8 cellular contexts compared by ENCODE assay signal in the genomic region with DNA sequence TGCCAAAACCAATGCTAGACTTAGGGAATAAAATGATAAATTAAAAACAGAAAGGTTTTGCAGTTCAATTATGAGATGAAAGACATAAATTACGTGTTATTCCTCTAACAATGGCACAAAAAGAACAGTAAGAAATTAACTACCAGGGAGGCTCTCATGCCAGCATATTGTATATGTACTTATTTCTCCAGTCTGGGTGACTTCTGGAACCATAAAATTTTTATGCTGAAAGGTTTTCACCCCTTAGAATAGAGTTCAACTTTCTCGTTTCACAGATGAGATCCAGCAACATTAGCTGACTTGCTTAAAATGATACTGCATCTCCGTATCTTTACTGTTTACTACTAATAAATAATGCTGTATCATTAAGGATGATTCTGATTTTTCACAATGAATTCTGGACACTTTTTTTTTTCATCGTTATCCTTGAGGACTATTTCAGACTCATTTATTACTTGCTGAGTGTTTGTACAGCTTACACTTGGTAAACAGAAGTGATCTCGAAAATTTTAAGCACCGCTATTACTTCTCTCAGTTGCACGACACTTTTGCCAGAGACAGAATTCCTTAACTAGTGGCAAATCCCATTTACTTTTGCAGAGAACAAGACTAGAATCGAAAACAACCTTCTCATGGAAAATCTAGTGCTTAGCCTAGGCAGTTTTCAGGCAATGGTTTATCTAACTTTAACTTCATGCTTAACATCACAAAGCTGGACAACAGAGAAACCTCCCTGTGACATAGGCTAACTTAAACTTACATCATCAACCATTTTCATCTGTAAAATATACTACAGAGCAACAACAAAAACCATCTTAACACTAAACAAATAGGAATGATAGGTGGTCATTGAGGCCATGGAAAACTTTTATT. TPM values are rescaled to one million over a fixed set of nuclear protein-coding genes. Genes with fewer than 3 reads are reported as not detected.
DNase-seq lines count a peak whose midpoint lies in the region; ATAC-seq and TF ChIP-seq lines count a peak whose summit lies in the region.

No MANE protein-coding gene starts in this region.

- peak overlapping the region; percentile 30 to 61 for H3K4me3 ChIP-seq in left lung
- peak overlapping the region in 3 of 4 donors; percentile 43 to 66 (median 57) for H3K4me3 ChIP-seq in upper lobe of left lung

- H3K36me3 Mint-ChIP-seq in activated naive CD4-positive, alpha-beta T cell treated with anti-CD3 and anti-CD28 coated beads, Interleukin-2, amount 50 U/mL, for 24 hours: peaks cover 26% of the 10 kb centered on the region
- peaks cover 10 to 40% of the 10 kb centered on the region in 2 donors for H3K36me3 Mint-ChIP-seq in activated naive CD4-positive, alpha-beta T cell treated with anti-CD3 and anti-CD28 coated beads, Interleukin-2, amount 50 U/mL, for 72 hours
- peaks cover 61% of the 10 kb centered on the region for H3K36me3 Mint-ChIP-seq in activated naive CD8-positive, alpha-beta T cell treated with anti-CD3 and anti-CD28 coated beads, Interleukin-2, amount 50 U/mL, for 24 hours (ENCODE audit: low read depth)

- H3K4me1 Mint-ChIP-seq in activated naive CD4-positive, alpha-beta T cell treated with anti-CD3 and anti-CD28 coated beads, Interleukin-2, amount 50 U/mL, for 24 hours: peaks cover 46% of the 10 kb centered on the region
- H3K4me1 Mint-ChIP-seq in activated naive CD8-positive, alpha-beta T cell treated with anti-CD3 and anti-CD28 coated beads, Interleukin-2, amount 50 U/mL, for 24 hours: peaks cover 53% of the 10 kb centered on the region

- no peak for DNase-seq in activated naive CD4-positive, alpha-beta T cell treated with anti-CD3 and anti-CD28 coated beads, Interleukin-2, amount 50 U/mL, for 72 hours (ENCODE audit: low spot score in 2 of 2)
- DNase-seq in activated naive CD8-positive, alpha-beta T cell treated with anti-CD3 and anti-CD28 coated beads, Interleukin-2, amount 50 U/mL, for 24 hours: no peak
- DNase-seq in left lung (no peak), upper lobe of left lung (no peak), NCI-H82 treated with DMSO at 0.1 percent for 48 hours (lab: John Stamatoyannopoulos, UW; ENCODE audit: unreplicated experiment) (no peak), NCI-H774 (lab: John Stamatoyannopoulos, UW) (no peak)

- no peaks in the 10 kb centered on the region for H3K9me3 ChIP-seq in left lung
- H3K9me3 ChIP-seq in upper lobe of left lung: no peaks in the 10 kb centered on the region

- H3K4me1 ChIP-seq in left lung (peaks cover 35 to 53% of the 10 kb centered on the region in 2 donors), upper lobe of left lung (peaks cover 36 to 49% (median 43%) of the 10 kb centered on the region in 4 donors)

- no peak for TF ChIP-seq EP300 in upper lobe of left lung (IDR thresholded peaks at IDR 0.05)

- H3K27me3 Mint-ChIP-seq in activated naive CD4-positive, alpha-beta T cell treated with anti-CD3 and anti-CD28 coated beads, Interleukin-2, amount 50 U/mL, for 24 hours: no peaks in the 10 kb centered on the region
- H3K27me3 Mint-ChIP-seq in activated naive CD8-positive, alpha-beta T cell treated with anti-CD3 and anti-CD28 coated beads, Interleukin-2, amount 50 U/mL, for 24 hours: no peaks in the 10 kb centered on the region

- peak overlapping the region; percentile 61 to 69 for H3K27ac ChIP-seq in left lung
- H3K27ac ChIP-seq in upper lobe of left lung: peak overlapping the region in 3 of 4 donors; percentile 37 to 77 (median 52)

- H3K27ac Mint-ChIP-seq in activated naive CD4-positive, alpha-beta T cell treated with anti-CD3 and anti-CD28 coated beads, Interleukin-2, amount 50 U/mL, for 24 hours: peak overlapping the region; percentile 80
- H3K27ac Mint-ChIP-seq in activated naive CD4-positive, alpha-beta T cell treated with anti-CD3 and anti-CD28 coated beads, Interleukin-2, amount 50 U/mL, for 72 hours: peak overlapping the region in 1 of 2 donors; percentile 91
- peak overlapping the region; percentile 88 for H3K27ac Mint-ChIP-seq in activated naive CD8-positive, alpha-beta T cell treated with anti-CD3 and anti-CD28 coated beads, Interleukin-2, amount 50 U/mL, for 24 hours

- ATAC-seq in activated naive CD4-positive, alpha-beta T cell treated with anti-CD3 and anti-CD28 coated beads, Interleukin-2, amount 50 U/mL, for 72 hours: no peak
- ATAC-seq in activated naive CD8-positive, alpha-beta T cell treated with anti-CD3 and anti-CD28 coated beads, Interleukin-2, amount 50 U/mL, for 24 hours: no peak
- ATAC-seq in left lung (peak; percentile 16), upper lobe of left lung (ENCODE audit: low FRiP score in 2 of 2) (no peak)
- ATAC-seq in activated CD4-positive, CD25-positive, alpha-beta regulatory T cell treated with anti-CD3 and anti-CD28 coated beads, Interleukin-2, amount 50 U/mL, for 24 hours: no peak

- WGBS in upper lobe of left lung, 2 donors: 12 to 18% methylated on average over 8 of the region's 8 CpGs

- H3K36me3 ChIP-seq in left lung (peaks cover 6 to 48% of the 10 kb centered on the region in 2 donors), upper lobe of left lung (peaks cover 24 to 43% (median 30%) of the 10 kb centered on the region in 4 donors)

- TF ChIP-seq CTCF in left lung (IDR thresholded peaks at IDR 0.05) (no peak), upper lobe of left lung (IDR thresholded peaks at IDR 0.05) (no peak)

- intact Hi-C loops in left lung (cut with DNase I): no loop called here

- peak overlapping the region; percentile 98 for H3K4me3 Mint-ChIP-seq in activated naive CD4-positive, alpha-beta T cell treated with anti-CD3 and anti-CD28 coated beads, Interleukin-2, amount 50 U/mL, for 24 hours
- peak overlapping the region; percentile 96 for H3K4me3 Mint-ChIP-seq in activated naive CD8-positive, alpha-beta T cell treated with anti-CD3 and anti-CD28 coated beads, Interleukin-2, amount 50 U/mL, for 24 hours

- TF ChIP-seq POLR2A in upper lobe of left lung (IDR thresholded peaks at IDR 0.05): no peak

- H3K9me3 Mint-ChIP-seq in activated naive CD4-positive, alpha-beta T cell treated with anti-CD3 and anti-CD28 coated beads, Interleukin-2, amount 50 U/mL, for 24 hours: no peaks in the 10 kb centered on the region
- no peaks in the 10 kb centered on the region for H3K9me3 Mint-ChIP-seq in activated naive CD4-positive, alpha-beta T cell treated with anti-CD3 and anti-CD28 coated beads, Interleukin-2, amount 50 U/mL, for 72 hours
- H3K9me3 Mint-ChIP-seq in activated naive CD8-positive, alpha-beta T cell treated with anti-CD3 and anti-CD28 coated beads, Interleukin-2, amount 50 U/mL, for 24 hours: no peaks in the 10 kb centered on the region

- no peaks in the 10 kb centered on the region for H3K27me3 ChIP-seq in left lung
- H3K27me3 ChIP-seq in upper lobe of left lung: no peaks in the 10 kb centered on the region

RNA-seq across cellular contexts. Expression of a gene that starts 2.7 kb away (rescaled TPM):
- 100 to 1,000 TPM; 115 to 135 TPM for total RNA-seq in activated naive CD4-positive, alpha-beta T cell treated with anti-CD3 and anti-CD28 coated beads, Interleukin-2, amount 50 U/mL, for 72 hours
- total RNA-seq in left lung (10 to 100 TPM; 49.6 to 63.5 TPM), upper lobe of left lung (100 to 1,000 TPM in 3 of 6 donors, 10 to 100 TPM in 3; 52.8 to 241 (median 88.3) TPM)

RNA-seq across cellular contexts. Expression of a gene that starts 3.0 kb away (rescaled TPM):
- 100 to 1,000 TPM; 163 to 199 TPM for total RNA-seq in activated naive CD4-positive, alpha-beta T cell treated with anti-CD3 and anti-CD28 coated beads, Interleukin-2, amount 50 U/mL, for 72 hours
- total RNA-seq in left lung (10 to 100 TPM; 13.6 to 25.5 TPM), upper lobe of left lung (10 to 100 TPM in 4 of 6 donors, 1 to 10 TPM in 2; 6.7 to 34.6 (median 17.6) TPM)

RNA-seq across cellular contexts. Expression of a gene that starts 23.4 kb away (rescaled TPM):
- total RNA-seq in activated naive CD4-positive, alpha-beta T cell treated with anti-CD3 and anti-CD28 coated beads, Interleukin-2, amount 50 U/mL, for 72 hours: 10 to 100 TPM; 36.7 to 46.2 TPM
- total RNA-seq in left lung: 10 to 100 TPM; 18.1 to 19.5 TPM
- 10 to 100 TPM; 16.6 to 58.7 (median 20.0) TPM for total RNA-seq in upper lobe of left lung

Comparison
In these comparisons a context has a peak if more than half of its experiments do, and no peak if none do; other contexts are left out.
1. RNA of a gene that starts 3.0 kb away (total RNA-seq): 163 to 199 TPM in activated naive CD4-positive, alpha-beta T cell treated with anti-CD3 and anti-CD28 coated beads, Interleukin-2, amount 50 U/mL, for 72 hours; 13.6 to 25.5 TPM in left lung and 6.7 to 34.6 TPM in upper lobe of left lung; every median in the first group is over 4 times any median in the second.